13 cellular contexts compared by ENCODE assay signal in genomic region chr12:112015938-112016337, GRCh38. TPM values are rescaled to one million over a fixed set of nuclear protein-coding genes. Genes with fewer than 3 reads are reported as not detected.
DNase-seq lines count a peak whose midpoint lies in the region; TF ChIP-seq lines count a peak whose summit lies in the region.
"Had no signal": no experiment of that assay in that cellular context is flagged by ENCODE, and none has a peak within 500 bp of the region (broad histone marks: within the 10 kb centered on the region; RNA-seq: fewer than 3 reads in every experiment).

No MANE protein-coding gene starts in this region.

- H3K9me3 ChIP-seq in OCI-LY3 (ENCODE audit: insufficient read depth, low read length) = peaks cover 9% of the 10 kb centered on the region; the same call in 1 of the 2 replicates
- H3K9me3 ChIP-seq: lower lobe of right lung, MG63 had no signal

- H3K36me3 Mint-ChIP-seq in activated T-cell treated with anti-CD3 and anti-CD28 coated beads, Interleukin-2, amount 50 U/mL, for 24 hours (ENCODE audit: low read depth) = peaks cover 90% of the 10 kb centered on the region
- peaks cover 8% of the 10 kb centered on the region for H3K36me3 Mint-ChIP-seq in chondrocyte (ENCODE audit: low read depth)
- H3K36me3 Mint-ChIP-seq in progenitor cell of endocrine pancreas (ENCODE audit: insufficient read depth) = peaks cover 26% of the 10 kb centered on the region

- peak overlapping the region; percentile 89 for H3K4me3 Mint-ChIP-seq in activated T-cell treated with anti-CD3 and anti-CD28 coated beads, Interleukin-2, amount 50 U/mL, for 24 hours
- H3K4me3 Mint-ChIP-seq in chondrocyte (ENCODE audit: unreplicated experiment) (no peak overlapping the region), progenitor cell of endocrine pancreas (ENCODE audit: low read depth) (peak overlapping the region; percentile 54)

- no peak for DNase-seq in activated T-cell treated with anti-CD3 and anti-CD28 coated beads, Interleukin-2, amount 50 U/mL, for 24 hours
- DNase-seq in activated T-cell treated with anti-CD3 and anti-CD28 coated beads, Interleukin-2, amount 50 U/mL, for 1 hour = no peak
- DNase-seq in chondrocyte (ENCODE audit: low spot score) (no peak), progenitor cell of endocrine pancreas (ENCODE audit: low spot score, unreplicated experiment) (no peak), midbrain (lab: John Stamatoyannopoulos, UW) (no peak), NCI-H2227 (lab: John Stamatoyannopoulos, UW; ENCODE audit: unreplicated experiment) (no peak), dorsolateral prefrontal cortex (no peak)
- DNase-seq: ACHN; lower lobe of right lung; MG63; NK-92 treated with Interleukin-12 subunit alpha and Interleukin-12 subunit beta, amount 100 ng/mL, for 24 hours; SIG-M5 had no signal

- H3K4me1 Mint-ChIP-seq in activated T-cell treated with anti-CD3 and anti-CD28 coated beads, Interleukin-2, amount 50 U/mL, for 24 hours (ENCODE audit: low read depth) = peaks cover 64% of the 10 kb centered on the region
- H3K4me1 Mint-ChIP-seq in chondrocyte (ENCODE audit: low read depth) (peaks cover 64% of the 10 kb centered on the region), progenitor cell of endocrine pancreas (ENCODE audit: low read depth) (peaks cover 20% of the 10 kb centered on the region)

- H3K4me1 ChIP-seq in OCI-LY3 (ENCODE audit: low read length) = peaks cover 28% of the 10 kb centered on the region

- H3K4me3 ChIP-seq in OCI-LY3 (ENCODE audit: low read length) = 0 out of 2 replicates have a peak overlapping the region, but pooled peaks have one; percentile 97
- no peak overlapping the region for H3K4me3 ChIP-seq in dorsolateral prefrontal cortex
- H3K4me3 ChIP-seq: lower lobe of right lung, MG63 had no signal

- H3K27me3 ChIP-seq in OCI-LY3 (ENCODE audit: low read depth, low read length) = no peaks in the 10 kb centered on the region
- no peaks in the 10 kb centered on the region for H3K27me3 ChIP-seq in dorsolateral prefrontal cortex
- H3K27me3 ChIP-seq: MG63 had no signal

- H3K27ac Mint-ChIP-seq in activated T-cell treated with anti-CD3 and anti-CD28 coated beads, Interleukin-2, amount 50 U/mL, for 24 hours = peak overlapping the region; percentile 88
- H3K27ac Mint-ChIP-seq in chondrocyte (ENCODE audit: unreplicated experiment) = peak overlapping the region; percentile 42
- peak overlapping the region; percentile 50 for H3K27ac Mint-ChIP-seq in progenitor cell of endocrine pancreas

- H3K9ac ChIP-seq in OCI-LY3 (ENCODE audit: low read length) = no peak overlapping the region

- H3K27ac ChIP-seq in OCI-LY3 (ENCODE audit: low read length) (peak overlapping the region; percentile 99), dorsolateral prefrontal cortex (no peak overlapping the region)
- H3K27ac ChIP-seq: lower lobe of right lung had no signal

- TF ChIP-seq CTCF in OCI-LY3 (IDR thresholded peaks at IDR 0.05; ENCODE audit: low read depth, low read length) (no peak), chondrocyte (IDR thresholded peaks at IDR 0.05) (no peak), progenitor cell of endocrine pancreas (IDR thresholded peaks at IDR 0.05; ENCODE audit: unreplicated experiment) (no peak), dorsolateral prefrontal cortex (IDR thresholded peaks at IDR 0.05 in 54 of 56, conservative IDR thresholded peaks at IDR 0.05 in 2 of 56; ENCODE audit: low read depth in 1 of 56, partially characterized antibody in 56 of 56) (no peak)

- H3K36me3 ChIP-seq in OCI-LY3 (replicated peaks; ENCODE audit: low read depth, low read length) = peaks cover 61% of the 10 kb centered on the region

- H4K20me1 ChIP-seq in OCI-LY3 (ENCODE audit: insufficient read depth, low read length) = peaks cover 54% of the 10 kb centered on the region

- intact Hi-C loops in dorsolateral prefrontal cortex (cut with DNase I) = loop anchor here (5.0 to 10.0 kb wide), 3 partner anchors 109 to 369 kb away; partner anchors contain the start of genes HECTD4 (in 1 of the 2) and TRAFD1 (in 1 of the 2)

- H3K9me3 Mint-ChIP-seq in activated T-cell treated with anti-CD3 and anti-CD28 coated beads, Interleukin-2, amount 50 U/mL, for 24 hours = peaks cover 6% of the 10 kb centered on the region
- H3K9me3 Mint-ChIP-seq in chondrocyte (ENCODE audit: low read depth) (peaks cover 2% of the 10 kb centered on the region), progenitor cell of endocrine pancreas (ENCODE audit: low read depth) (peaks cover 7% of the 10 kb centered on the region)

- H3K4me2 ChIP-seq in OCI-LY3 (ENCODE audit: low read length) = no peak overlapping the region

- H3K27me3 Mint-ChIP-seq in activated T-cell treated with anti-CD3 and anti-CD28 coated beads, Interleukin-2, amount 50 U/mL, for 24 hours = no peaks in the 10 kb centered on the region
- H3K27me3 Mint-ChIP-seq in chondrocyte (ENCODE audit: low read depth) = no peaks in the 10 kb centered on the region
- no peaks in the 10 kb centered on the region for H3K27me3 Mint-ChIP-seq in progenitor cell of endocrine pancreas

- no peak overlapping the region for H2AFZ ChIP-seq in OCI-LY3 (ENCODE audit: low read depth, low read length)

- peaks cover 93% of the 10 kb centered on the region for H3K79me2 ChIP-seq in OCI-LY3 (ENCODE audit: low read length)

RNA-seq across cellular contexts. Expression of gene ERP29, which starts 2.7 kb away (rescaled TPM):
- 86.9 to 114 TPM (median 111 TPM) in 3 replicates for total RNA-seq in chondrocyte
- total RNA-seq in progenitor cell of endocrine pancreas = 138 and 144 TPM in 2 replicates
- total RNA-seq in dorsolateral prefrontal cortex = 10 to 100 TPM; 31.1 to 63.4 (median 46.7) TPM

RNA-seq across cellular contexts. Expression of gene TMEM116, which starts 3.0 kb away (rescaled TPM):
- 8.4 to 11.0 TPM (median 9.8 TPM) in 3 replicates for total RNA-seq in chondrocyte
- 11.6 and 13.1 TPM in 2 replicates for total RNA-seq in progenitor cell of endocrine pancreas
- 10 to 100 TPM; 13.7 to 34.8 (median 21.9) TPM for total RNA-seq in dorsolateral prefrontal cortex
